ENCODE assay signal across 33 cellular contexts in genomic region chr11:4647795-4648194, GRCh38. TPM values are rescaled to one million over a fixed set of nuclear protein-coding genes. Genes with fewer than 3 reads are reported as not detected.
DNase-seq lines count a peak whose midpoint lies in the region; ATAC-seq and TF ChIP-seq lines count a peak whose summit lies in the region.
"Had no signal": no experiment of that assay in that cellular context is flagged by ENCODE, and none has a peak within 500 bp of the region (broad histone marks: within the 10 kb centered on the region; RNA-seq: fewer than 3 reads in every experiment).

No MANE protein-coding gene starts in this region.

- no peak for ATAC-seq in HG02885 (IDR thresholded peaks at IDR 0.05; ENCODE audit: poor library complexity, unreplicated experiment)
- ATAC-seq: GM12878 had no signal

- H3K9me3 ChIP-seq in esophagus muscularis mucosa (no peaks in the 10 kb centered on the region), prostate gland (no peaks in the 10 kb centered on the region)
- H3K9me3 ChIP-seq: BE2C, HAP-1, MG63 had no signal

- TF ChIP-seq POLR2A in esophagus muscularis mucosa (IDR thresholded peaks at IDR 0.05; ENCODE audit: low read depth) (no peak), prostate gland (IDR thresholded peaks at IDR 0.05) (no peak)

- no peak overlapping the region for H3K4me3 Mint-ChIP-seq in osteocyte (ENCODE audit: unreplicated experiment)
- H3K4me3 Mint-ChIP-seq: CD14-positive monocyte; CD8-positive, alpha-beta memory T cell; HFFc6 had no signal

- peaks cover 37 to 54% (median 49%) of the 10 kb centered on the region in 4 donors for H3K4me1 ChIP-seq in esophagus muscularis mucosa
- H3K4me1 ChIP-seq in prostate gland (replicated peaks): no peaks in the 10 kb centered on the region
- H3K4me1 ChIP-seq: BE2C, HAP-1 had no signal

- H3K27ac ChIP-seq in esophagus muscularis mucosa (replicated peaks in 1 of 4): peak overlapping the region in 3 of 4 donors; percentile 74 to 80 (median 77)
- H3K27ac ChIP-seq in prostate gland: peak overlapping the region in 1 of 2 donors; percentile 6
- H3K27ac ChIP-seq: PC-9, SK-N-MC had no signal

- H3K9me3 Mint-ChIP-seq in osteocyte (ENCODE audit: unreplicated experiment): no peaks in the 10 kb centered on the region
- H3K9me3 Mint-ChIP-seq: CD8-positive, alpha-beta memory T cell had no signal

- H3K27me3 ChIP-seq in esophagus muscularis mucosa: no peaks in the 10 kb centered on the region
- H3K27me3 ChIP-seq in prostate gland (replicated peaks; ENCODE audit: insufficient read depth): no peaks in the 10 kb centered on the region
- H3K27me3 ChIP-seq: BE2C, MG63 had no signal

- H3K36me3 ChIP-seq in esophagus muscularis mucosa: no peaks in the 10 kb centered on the region
- H3K36me3 ChIP-seq in prostate gland: no peaks in the 10 kb centered on the region
- H3K36me3 ChIP-seq: BE2C, HAP-1, MG63 had no signal

- intact Hi-C loops in esophagus muscularis mucosa (cut with DNase I) (no loop called here), prostate gland (cut with DNase I) (no loop called here)

- DNase-seq in NCI-H748 (lab: John Stamatoyannopoulos, UW; ENCODE audit: unreplicated experiment): peak; percentile 25
- no peak for DNase-seq in NCI-H748 treated with DMSO at 0.1 percent for 48 hours (lab: John Stamatoyannopoulos, UW)
- peak; percentile 49 for DNase-seq in NCI-H146 (lab: John Stamatoyannopoulos, UW)
- DNase-seq in esophagus muscularis mucosa (ENCODE audit: extremely low spot score): no peak
- no peak for DNase-seq in osteocyte (ENCODE audit: extremely low spot score, unreplicated experiment)
- DNase-seq in activated CD4-positive, alpha-beta T cell treated with anti-CD3 and anti-CD28 coated beads, Interleukin-2, amount 50 U/mL, for 1 hour: no peak
- DNase-seq in prostate gland (ENCODE audit: low spot score): no peak
- DNase-seq: 8988T; ACHN; BE2C; CD8-positive, alpha-beta memory T cell; DMS 273 treated with DMSO at 0.1 percent for 48 hours; DMS79; EL; GDM1; GOT3; HFFc6; KBM-7; MG63; NCI-H1105 treated with DMSO at 0.1 percent for 48 hours; NCI-H1694; NCI-H2081; NCI-H2227 treated with DMSO at 0.1 percent for 48 hours; NCI-H774; PC-9; SHP77 had no signal

- H3K27me3 Mint-ChIP-seq in osteocyte (ENCODE audit: unreplicated experiment): no peaks in the 10 kb centered on the region

- peaks cover 53% of the 10 kb centered on the region for H3K4me1 Mint-ChIP-seq in osteocyte (ENCODE audit: unreplicated experiment)
- H3K4me1 Mint-ChIP-seq: CD14-positive monocyte; CD8-positive, alpha-beta memory T cell had no signal

- no peak for TF ChIP-seq CTCF in esophagus muscularis mucosa (IDR thresholded peaks at IDR 0.05)
- no peak for TF ChIP-seq CTCF in osteocyte (IDR thresholded peaks at IDR 0.05)
- TF ChIP-seq CTCF in prostate gland (IDR thresholded peaks at IDR 0.05): no peak

- 47% methylated on average over 4 of the region's 4 CpGs for WGBS in esophagus muscularis mucosa
- WGBS in prostate gland: 77% methylated on average over 4 of the region's 4 CpGs

- H3K36me3 Mint-ChIP-seq in osteocyte (ENCODE audit: unreplicated experiment): no peaks in the 10 kb centered on the region
- H3K36me3 Mint-ChIP-seq: CD14-positive monocyte; CD8-positive, alpha-beta memory T cell had no signal

- peak overlapping the region; percentile 70 for H3K27ac Mint-ChIP-seq in osteocyte (ENCODE audit: unreplicated experiment)
- H3K27ac Mint-ChIP-seq: CD14-positive monocyte; CD8-positive, alpha-beta memory T cell; HFFc6 had no signal

- H3K4me3 ChIP-seq in esophagus muscularis mucosa: no peak overlapping the region
- no peak overlapping the region for H3K4me3 ChIP-seq in prostate gland
- H3K4me3 ChIP-seq: GM12878, HAP-1, MG63, PC-9, SK-N-MC had no signal

- no peak for TF ChIP-seq EP300 in esophagus muscularis mucosa (IDR thresholded peaks at IDR 0.05)

RNA-seq across cellular contexts. Expression of gene OR51E1, which starts 4.0 kb away (rescaled TPM):
- total RNA-seq in esophagus muscularis mucosa (1 to 10 TPM in 2 of 4 donors, under 1 TPM in 1, not detected in 1; 0.33 to 1.3 (median 1.2) TPM), osteocyte (0.81 and 1.1 TPM in 2 replicates), prostate gland (10 to 100 TPM in 1 of 2 donors, 1 to 10 TPM in 1; 4.4 to 36.0 TPM)
- total RNA-seq: CD8-positive, alpha-beta memory T cell; GM12878; HFFc6; NCI-H460; PC-9; RPMI7951 had no signal

RNA-seq across cellular contexts. Expression of gene OR51D1, which starts 10.5 kb away (rescaled TPM):
- total RNA-seq in esophagus muscularis mucosa: not detected
- not detected in 2 replicates for total RNA-seq in osteocyte
- total RNA-seq in prostate gland: not detected
- total RNA-seq: CD8-positive, alpha-beta memory T cell; HFFc6; NCI-H460; PC-9; RPMI7951 had no signal

RNA-seq across cellular contexts. Expression of gene TRIM68, which starts 39.8 kb away (rescaled TPM):
- total RNA-seq in esophagus muscularis mucosa: 10 to 100 TPM in 2 of 4 donors, 1 to 10 TPM in 2; 8.8 to 16.8 (median 11.2) TPM
- total RNA-seq in osteocyte: 10.7 and 13.8 TPM in 2 replicates
- 10 to 100 TPM; 29.1 to 36.3 TPM for total RNA-seq in prostate gland

RNA-seq across cellular contexts. Expression of gene OR51E2, which starts 49.9 kb away (rescaled TPM):
- total RNA-seq in esophagus muscularis mucosa (1 to 10 TPM in 2 of 4 donors, under 1 TPM in 2; under 0.01 to 1.8 (median 0.72) TPM), osteocyte (0.40 and 0.76 TPM in 2 replicates), prostate gland (100 to 1,000 TPM in 1 of 2 donors, 10 to 100 TPM in 1; 10.6 to 100 TPM)
- total RNA-seq: CD8-positive, alpha-beta memory T cell; GM12878; NCI-H460; PC-9; RPMI7951 had no signal

RNA-seq across cellular contexts. Expression of gene OR52I1, which starts 54.0 kb away (rescaled TPM):
- not detected for total RNA-seq in esophagus muscularis mucosa
- not detected in 2 replicates for total RNA-seq in osteocyte
- total RNA-seq in prostate gland: not detected
- total RNA-seq: CD8-positive, alpha-beta memory T cell; GM12878; HFFc6; NCI-H460; RPMI7951 had no signal

Comparison
In these comparisons a context has a peak if more than half of its experiments do, and no peak if none do; other contexts are left out.
1. DNase-seq: peak in NCI-H748 (single experiment) and NCI-H146 (single experiment); none in NCI-H748 treated with DMSO at 0.1 percent for 48 hours (single experiment), esophagus muscularis mucosa (single experiment), osteocyte (single experiment), activated CD4-positive, alpha-beta T cell treated with anti-CD3 and anti-CD28 coated beads, Interleukin-2, amount 50 U/mL, for 1 hour (single experiment) and prostate gland (single experiment).